ENCODE assay signal across 1 cellular context in genomic region chr2:127067620-127068350, GRCh38.
TF ChIP-seq lines count a peak whose summit lies in the region.

No MANE protein-coding gene starts in this region.

TF ChIP-seq in K562, 482 proteins besides CTCF, POLR2A, EP300 and RAD21 (continued from another document and continues in another):
- TF ChIP-seq TFE3 (CRISPR knock-in tag; IDR thresholded peaks at IDR 0.05): no peak
- TF ChIP-seq ZNF384 (IDR thresholded peaks at IDR 0.05; ENCODE audit: low read depth, low read length): no peak
- no peak for TF ChIP-seq SMARCB1 (IDR thresholded peaks at IDR 0.05; ENCODE audit: insufficient read length, low read depth)
- TF ChIP-seq ZNF23 (CRISPR knock-in tag; IDR thresholded peaks at IDR 0.05): no peak
- TF ChIP-seq E2F4 (CRISPR knock-in tag; IDR thresholded peaks at IDR 0.05; ENCODE audit: low read depth): no peak
- TF ChIP-seq ARNT (IDR thresholded peaks at IDR 0.05): no peak
- TF ChIP-seq ZNF280A (IDR thresholded peaks at IDR 0.05; ENCODE audit: low read depth, partially characterized antibody): no peak
- no peak for TF ChIP-seq FOXO4 (CRISPR knock-in tag; IDR thresholded peaks at IDR 0.05)
- no peak for TF ChIP-seq E4F1 (CRISPR knock-in tag; IDR thresholded peaks at IDR 0.05; ENCODE audit: borderline replicate concordance)
- TF ChIP-seq SFPQ (IDR thresholded peaks at IDR 0.05; ENCODE audit: low read depth, low read length): no peak
- no peak for TF ChIP-seq ZNF263 (CRISPR knock-in tag; IDR thresholded peaks at IDR 0.05; ENCODE audit: borderline replicate concordance)
- peak; percentile 17; the same call in 1 of the 2 replicates for TF ChIP-seq JUND (IDR thresholded peaks at IDR 0.05; ENCODE audit: borderline replicate concordance, low read depth, low read length)
- 0 out of 3 replicates have a peak, but pooled peaks have one; percentile 18 for TF ChIP-seq JUND (tag; IDR thresholded peaks at IDR 0.05; ENCODE audit: borderline replicate concordance, low read depth, low read length)
- no peak for TF ChIP-seq ZNF184 (CRISPR knock-in tag; IDR thresholded peaks at IDR 0.05)
- no peak for TF ChIP-seq ZNF165 (CRISPR knock-in tag; IDR thresholded peaks at IDR 0.05; ENCODE audit: borderline replicate concordance)
- peak; percentile 64; the same call in 1 of the 2 replicates for TF ChIP-seq SREBF1 (IDR thresholded peaks at IDR 0.05; ENCODE audit: borderline replicate concordance, low read depth, low read length)
- no peak; the same call in 1 of the 2 replicates for TF ChIP-seq DMBX1 (CRISPR knock-in tag; IDR thresholded peaks at IDR 0.05; ENCODE audit: borderline replicate concordance)
- TF ChIP-seq MITF (IDR thresholded peaks at IDR 0.05): peak; percentile 28; the same call in 1 of the 2 replicates
- TF ChIP-seq CGGBP1 (CRISPR knock-in tag; IDR thresholded peaks at IDR 0.05): no peak
- no peak for TF ChIP-seq ZC3H8 (IDR thresholded peaks at IDR 0.05)
- TF ChIP-seq SMARCE1 (IDR thresholded peaks at IDR 0.05): no peak
- TF ChIP-seq ILK (tag; IDR thresholded peaks at IDR 0.05; ENCODE audit: borderline replicate concordance, low read depth): no peak
- no peak for TF ChIP-seq ZFPM2 (CRISPR knock-in tag; IDR thresholded peaks at IDR 0.05)
- TF ChIP-seq MAZ (CRISPR knock-in tag; conservative IDR thresholded peaks at IDR 0.05 in 1 of 2, IDR thresholded peaks at IDR 0.05 in 1 of 2): peak in 1 of 2 experiments; percentile 61; a peak in 1 of 4 replicates
- no peak for TF ChIP-seq NR0B1 (IDR thresholded peaks at IDR 0.05; ENCODE audit: partially characterized antibody)
- TF ChIP-seq POLR2B (IDR thresholded peaks at IDR 0.05; ENCODE audit: low read depth, partially characterized antibody): no peak
- peak; percentile 83 for TF ChIP-seq MGA (IDR thresholded peaks at IDR 0.05)
- no peak for TF ChIP-seq MXI1 (IDR thresholded peaks at IDR 0.05; ENCODE audit: low read depth, low read length)
